In genomic region chr2:17470855-17471641, GRCh38 we compare ENCODE assay signal across 9 cellular contexts. TPM values are rescaled to one million over a fixed set of nuclear protein-coding genes. Genes with fewer than 3 reads are reported as not detected.
DNase-seq lines count a peak whose midpoint lies in the region; ATAC-seq and TF ChIP-seq lines count a peak whose summit lies in the region.
"Had no signal": no experiment of that assay in that cellular context is flagged by ENCODE, and none has a peak within 500 bp of the region (broad histone marks: within the 10 kb centered on the region; RNA-seq: fewer than 3 reads in every experiment).

No MANE protein-coding gene starts in this region.

- peak; percentile 52 for TF ChIP-seq CTCF in Panc1 (IDR thresholded peaks at IDR 0.05)
- peak; percentile 54 for TF ChIP-seq CTCF in fibroblast of villous mesenchyme (IDR thresholded peaks at IDR 0.05; ENCODE audit: insufficient read depth, low read depth, low read length)
- TF ChIP-seq CTCF in adrenal gland (IDR thresholded peaks at IDR 0.05): peak in 3 of 6 experiments; percentile 6 to 32 (median 12)

- H3K27me3 ChIP-seq in HAP-1 (ENCODE audit: low read depth) (no peaks in the 10 kb centered on the region), Panc1 (ENCODE audit: control insufficient read depth, insufficient read depth, low read length) (no peaks in the 10 kb centered on the region), adrenal gland (no peaks in the 10 kb centered on the region)

- WGBS in adrenal gland, 4 donors: 70 to 84% (median 76%) methylated on average over 6 of the region's 6 CpGs

- H3K36me3 Mint-ChIP-seq in activated naive CD8-positive, alpha-beta T cell treated with anti-CD3 and anti-CD28 coated beads for 36 hours: no peaks in the 10 kb centered on the region

- H3K4me1 ChIP-seq in HAP-1: no peaks in the 10 kb centered on the region
- no peaks in the 10 kb centered on the region for H3K4me1 ChIP-seq in Panc1 (ENCODE audit: control insufficient read depth, insufficient read depth, low read length)
- no peaks in the 10 kb centered on the region for H3K4me1 ChIP-seq in adrenal gland (replicated peaks in 1 of 2)

- intact Hi-C loops in Panc1 (cut with micrococcal nuclease; ENCODE audit: unreplicated experiment): loop anchor here (5.0 kb wide), 1 partner anchor 201 kb away; no protein-coding TSS in a partner anchor
- intact Hi-C loops in adrenal gland (cut with DNase I): no loop called here

- no peaks in the 10 kb centered on the region for H3K4me1 Mint-ChIP-seq in activated naive CD8-positive, alpha-beta T cell treated with anti-CD3 and anti-CD28 coated beads for 36 hours

- H3K9me3 ChIP-seq in HAP-1 (peaks cover 13% of the 10 kb centered on the region), Panc1 (ENCODE audit: control insufficient read depth, insufficient read depth, low read depth, low read length) (0 out of 2 replicates have a peak, but pooled peaks cover 7% of the 10 kb centered on the region), adrenal gland (replicated peaks in 1 of 3) (peaks cover 0 to 14% (median 4%) of the 10 kb centered on the region in 3 donors)

- peaks cover 17% of the 10 kb centered on the region for H3K9me3 Mint-ChIP-seq in activated naive CD8-positive, alpha-beta T cell treated with anti-CD3 and anti-CD28 coated beads for 36 hours

- H3K27ac ChIP-seq in Panc1 (ENCODE audit: low read length): no peak overlapping the region
- H3K27ac ChIP-seq in adrenal gland: no peak overlapping the region

- BruUV-seq in Panc1 (replicated peaks; lab: Mats Ljungman, UMichigan): no TSS peak

- POLR2A ChIA-PET in Panc1 (lab: Charles Lee): no interaction called here

- CTCF ChIA-PET in Panc1 (lab: Charles Lee): interaction anchor here (0.7 to 1.4 kb wide), 4 partner anchors 102 to 262 kb away, joined by 3 to 16 read pairs (median 5); no protein-coding TSS in a partner anchor

- DNase-seq in ACHN (peak; percentile 40), HAP-1 (ENCODE audit: low spot score in 2 of 2) (peak; percentile 36 to 38), Panc1 (ENCODE audit: low read depth, low spot score) (peak; percentile 17), fibroblast of villous mesenchyme (ENCODE audit: low read depth) (peak; percentile 79), adrenal gland (no peak)
- DNase-seq in activated naive CD8-positive, alpha-beta T cell treated with anti-CD3 and anti-CD28 coated beads for 36 hours: no peak
- DNase-seq: effector CD4-positive, alpha-beta T cell had no signal

- no peak overlapping the region for H3K27ac Mint-ChIP-seq in activated naive CD8-positive, alpha-beta T cell treated with anti-CD3 and anti-CD28 coated beads for 36 hours

- in situ Hi-C loops in ACHN (cut with HindIII; ENCODE audit: low pct_ligation_motif_present, low pct_unique_long_range_greater_than_20kb, low sequenced_read_pairs) (no loop called here), HAP-1 (cut with MboI; ENCODE audit: low sequenced_read_pairs) (no loop called here), Panc1 (cut with HindIII; ENCODE audit: low pct_unique_long_range_greater_than_20kb, low sequenced_read_pairs) (no loop called here)

- ATAC-seq in Panc1 (no peak), HG02973 (IDR thresholded peaks at IDR 0.05; ENCODE audit: unreplicated experiment) (no peak), GM21423 (IDR thresholded peaks at IDR 0.05; ENCODE audit: unreplicated experiment) (no peak)

- no peak overlapping the region for H3K4me3 Mint-ChIP-seq in activated naive CD8-positive, alpha-beta T cell treated with anti-CD3 and anti-CD28 coated beads for 36 hours

- H3K4me3 ChIP-seq in HAP-1: no peak overlapping the region
- H3K4me3 ChIP-seq in Panc1 (ENCODE audit: low read depth in 2 of 2, low read length in 2 of 2): no peak overlapping the region
- H3K4me3 ChIP-seq in fibroblast of villous mesenchyme (ENCODE audit: low read depth, low read length): peak overlapping the region; percentile 23
- no peak overlapping the region for H3K4me3 ChIP-seq in adrenal gland

- no peaks in the 10 kb centered on the region for H3K36me3 ChIP-seq in HAP-1 (replicated peaks)
- H3K36me3 ChIP-seq in Panc1 (ENCODE audit: control insufficient read depth, insufficient read depth, low read length): no peaks in the 10 kb centered on the region
- H3K36me3 ChIP-seq in adrenal gland (replicated peaks in 1 of 2): no peaks in the 10 kb centered on the region

- TF ChIP-seq POLR2A in adrenal gland (IDR thresholded peaks at IDR 0.05): no peak

- H3K27me3 Mint-ChIP-seq in activated naive CD8-positive, alpha-beta T cell treated with anti-CD3 and anti-CD28 coated beads for 36 hours: no peaks in the 10 kb centered on the region

RNA-seq across cellular contexts. Expression of gene RAD51AP2, which starts 47.2 kb away (rescaled TPM):
- total RNA-seq in Panc1 (2021; ENCODE audit: unreplicated experiment) (not detected), fibroblast of villous mesenchyme (under 0.01 TPM in 2 replicates), adrenal gland (under 1 TPM in 4 of 8 donors, not detected in 4; 0.10 to 0.11 (median 0.10) TPM)
- not detected for polyA plus RNA-seq in Panc1 (2012; ENCODE audit: insufficient read length)
- polyA plus RNA-seq in adrenal gland: under 1 TPM; 0.07 to 0.20 (median 0.16) TPM
- not detected for total RNA-seq in activated naive CD8-positive, alpha-beta T cell treated with anti-CD3 and anti-CD28 coated beads for 36 hours

Comparison
In these comparisons a context has a peak if more than half of its experiments do, and no peak if none do; other contexts are left out.
1. DNase-seq: peak in ACHN (single experiment), HAP-1 (2 of 2), Panc1 (single experiment) and fibroblast of villous mesenchyme (single experiment); none in adrenal gland (0 of 7) and activated naive CD8-positive, alpha-beta T cell treated with anti-CD3 and anti-CD28 coated beads for 36 hours (single experiment).